Comparison of ENCODE assay signal across 13 cellular contexts in genomic region chr19:49895566-49896297, GRCh38. TPM values are rescaled to one million over a fixed set of nuclear protein-coding genes. Genes with fewer than 3 reads are reported as not detected.
DNase-seq lines count a peak whose midpoint lies in the region; ATAC-seq and TF ChIP-seq lines count a peak whose summit lies in the region.
"Had no signal": no experiment of that assay in that cellular context is flagged by ENCODE, and none has a peak within 500 bp of the region (broad histone marks: within the 10 kb centered on the region; RNA-seq: fewer than 3 reads in every experiment).

No MANE protein-coding gene starts in this region.

- POLR2A ChIA-PET in A673 (lab: Charles Lee; ENCODE audit: low non-redundant PET): no interaction called here

- BruUV-seq in A673 (replicated peaks; lab: Mats Ljungman, UMichigan): no TSS peak

- H3K9me3 Mint-ChIP-seq in activated naive CD4-positive, alpha-beta T cell treated with anti-CD3 and anti-CD28 coated beads, Interleukin-2, amount 10 ng/mL, durations not matched to agents 7 days and 5 days: no peaks in the 10 kb centered on the region
- no peaks in the 10 kb centered on the region for H3K9me3 Mint-ChIP-seq in activated naive CD8-positive, alpha-beta T cell treated with anti-CD3 and anti-CD28 coated beads for 36 hours

- intact Hi-C loops in A673 (cut with micrococcal nuclease; ENCODE audit: unreplicated experiment): no loop called here

- no peaks in the 10 kb centered on the region for H3K36me3 Mint-ChIP-seq in activated naive CD4-positive, alpha-beta T cell treated with anti-CD3 and anti-CD28 coated beads, Interleukin-2, amount 10 ng/mL, durations not matched to agents 7 days and 5 days
- H3K36me3 Mint-ChIP-seq in activated naive CD8-positive, alpha-beta T cell treated with anti-CD3 and anti-CD28 coated beads for 36 hours: peaks cover 2% of the 10 kb centered on the region

- no peaks in the 10 kb centered on the region for H3K36me3 ChIP-seq in H7 (replicated peaks; ENCODE audit: control insufficient read depth, insufficient read depth, low read length)
- no peaks in the 10 kb centered on the region for H3K36me3 ChIP-seq in A673 (ENCODE audit: insufficient read depth, low read length, poor library complexity, severe bottlenecking)
- H3K36me3 ChIP-seq: WERI-Rb-1 had no signal

- no peaks in the 10 kb centered on the region for H3K4me1 ChIP-seq in A673 (ENCODE audit: insufficient read depth, low read length, poor library complexity, severe bottlenecking)

- H3K27me3 ChIP-seq in H7 (ENCODE audit: control insufficient read depth, insufficient read depth, low read length) (no peaks in the 10 kb centered on the region), A673 (replicated peaks; ENCODE audit: insufficient read depth, low read depth, low read length, poor library complexity) (no peaks in the 10 kb centered on the region)

- H3K4me3 ChIP-seq in H7 (ENCODE audit: insufficient read depth, low read depth, low read length) (no peak overlapping the region), A673 (ENCODE audit: low read depth, low read length, poor library complexity, severe bottlenecking) (no peak overlapping the region)

- no peak overlapping the region for H3K27ac ChIP-seq in A673 (ENCODE audit: low read depth, low read length, poor library complexity, severe bottlenecking)
- H3K27ac ChIP-seq: WERI-Rb-1 had no signal

- H3K27ac Mint-ChIP-seq in activated naive CD4-positive, alpha-beta T cell treated with anti-CD3 and anti-CD28 coated beads, Interleukin-2, amount 10 ng/mL, durations not matched to agents 7 days and 5 days: peak overlapping the region; percentile 68
- H3K27ac Mint-ChIP-seq in activated naive CD8-positive, alpha-beta T cell treated with anti-CD3 and anti-CD28 coated beads for 36 hours: peak overlapping the region; percentile 85

- CTCF ChIA-PET in activated naive CD4-positive, alpha-beta T cell treated with anti-CD3 and anti-CD28 coated beads, Interleukin-2, amount 10 ng/mL, durations not matched to agents 7 days and 5 days (lab: Charles Lee): interaction anchor here (1.0 to 1.1 kb wide), 2 partner anchors 14 to 27 kb away, joined by 3 read pairs; no protein-coding TSS in a partner anchor
- CTCF ChIA-PET in A673 (lab: Charles Lee): no interaction called here

- H3K4me3 Mint-ChIP-seq in activated naive CD4-positive, alpha-beta T cell treated with anti-CD3 and anti-CD28 coated beads, Interleukin-2, amount 10 ng/mL, durations not matched to agents 7 days and 5 days: no peak overlapping the region
- H3K4me3 Mint-ChIP-seq in activated naive CD8-positive, alpha-beta T cell treated with anti-CD3 and anti-CD28 coated beads for 36 hours: no peak overlapping the region

- TF ChIP-seq CTCF in A673 (conservative IDR thresholded peaks at IDR 0.05; ENCODE audit: low read depth, low read length): no peak

- H3K4me1 Mint-ChIP-seq in activated naive CD4-positive, alpha-beta T cell treated with anti-CD3 and anti-CD28 coated beads, Interleukin-2, amount 10 ng/mL, durations not matched to agents 7 days and 5 days: peaks cover 35% of the 10 kb centered on the region
- peaks cover 31% of the 10 kb centered on the region for H3K4me1 Mint-ChIP-seq in activated naive CD8-positive, alpha-beta T cell treated with anti-CD3 and anti-CD28 coated beads for 36 hours

- no peaks in the 10 kb centered on the region for H3K9me3 ChIP-seq in A673 (ENCODE audit: low read depth, low read length, poor library complexity, severe bottlenecking)

- DNase-seq in activated naive CD4-positive, alpha-beta T cell treated with anti-CD3 and anti-CD28 coated beads, Interleukin-2, amount 10 ng/mL, durations not matched to agents 7 days and 5 days: no peak
- DNase-seq in activated naive CD4-positive, alpha-beta T cell treated with anti-CD3 and anti-CD28 coated beads, Interleukin-2, amount 50 U/mL, for 16 hours: no peak
- DNase-seq in H7 (peak; percentile 52), A673 (ENCODE audit: low spot score) (no peak), midbrain (lab: John Stamatoyannopoulos, UW) (no peak)
- DNase-seq in activated naive CD8-positive, alpha-beta T cell treated with anti-CD3 and anti-CD28 coated beads for 36 hours: no peak
- DNase-seq in stimulated activated CD8-positive, alpha-beta memory T cell treated with anti-CD3 and anti-CD28 coated beads, Interleukin-4, amount 100 ng/mL, for 48 hours: peak; percentile 77
- DNase-seq: EL, NCI-H2029, NCI-H748 treated with DMSO at 0.1 percent for 48 hours, WERI-Rb-1 had no signal

- peaks cover 33% of the 10 kb centered on the region for H3K27me3 Mint-ChIP-seq in activated naive CD4-positive, alpha-beta T cell treated with anti-CD3 and anti-CD28 coated beads, Interleukin-2, amount 10 ng/mL, durations not matched to agents 7 days and 5 days
- H3K27me3 Mint-ChIP-seq in activated naive CD8-positive, alpha-beta T cell treated with anti-CD3 and anti-CD28 coated beads for 36 hours: no peaks in the 10 kb centered on the region

- ATAC-seq in HG02970 (IDR thresholded peaks at IDR 0.05; ENCODE audit: low FRiP score, unreplicated experiment): no peak

RNA-seq across cellular contexts. Expression of gene IL4I1, which starts 1.0 kb away (rescaled TPM):
- 0.59 and 0.73 TPM in 2 replicates for total RNA-seq in H7 (2014; rRNA removed; shearing (Covaris generic))
- total RNA-seq in activated naive CD8-positive, alpha-beta T cell treated with anti-CD3 and anti-CD28 coated beads for 36 hours: 1 to 10 TPM; 2.3 to 2.9 TPM
- total RNA-seq in A673 (2021): 1.3 TPM in 2 replicates
- total RNA-seq: osteocyte had no signal

RNA-seq across cellular contexts. Expression of gene TBC1D17, which starts 18.2 kb away (rescaled TPM):
- 10.2 and 12.6 TPM in 2 replicates for total RNA-seq in H7 (2014; rRNA removed; shearing (Covaris generic))
- 10 to 100 TPM; 22.6 to 24.0 TPM for total RNA-seq in activated naive CD8-positive, alpha-beta T cell treated with anti-CD3 and anti-CD28 coated beads for 36 hours
- total RNA-seq in A673 (2021): 35.1 and 40.0 TPM in 2 replicates

RNA-seq across cellular contexts. Expression of gene AKT1S1, which starts 18.6 kb away (rescaled TPM):
- total RNA-seq in H7 (2014; rRNA removed; shearing (Covaris generic)): 7.2 and 12.9 TPM in 2 replicates
- total RNA-seq in activated naive CD8-positive, alpha-beta T cell treated with anti-CD3 and anti-CD28 coated beads for 36 hours: 10 to 100 TPM; 21.0 to 22.7 TPM
- 80.3 and 81.5 TPM in 2 replicates for total RNA-seq in A673 (2021)

RNA-seq across cellular contexts. Expression of gene PNKP, which starts 28.4 kb away (rescaled TPM):
- total RNA-seq in H7 (2014; rRNA removed; shearing (Covaris generic)): 76.2 and 94.7 TPM in 2 replicates
- 100 to 1,000 TPM in 1 of 2 experiments, 10 to 100 TPM in 1; 78.9 to 143 TPM for total RNA-seq in activated naive CD8-positive, alpha-beta T cell treated with anti-CD3 and anti-CD28 coated beads for 36 hours
- total RNA-seq in A673 (2021): 122 and 130 TPM in 2 replicates

RNA-seq across cellular contexts. Expression of gene ATF5, which starts 33.3 kb away (rescaled TPM):
- total RNA-seq in H7 (2014; rRNA removed; shearing (Covaris generic)): 10.7 and 15.0 TPM in 2 replicates
- 10 to 100 TPM; 23.4 to 25.4 TPM for total RNA-seq in activated naive CD8-positive, alpha-beta T cell treated with anti-CD3 and anti-CD28 coated beads for 36 hours
- 302 and 322 TPM in 2 replicates for total RNA-seq in A673 (2021)

Comparison
In these comparisons a context has a peak if more than half of its experiments do, and no peak if none do; other contexts are left out.
1. DNase-seq: peak in H7 (single experiment) and stimulated activated CD8-positive, alpha-beta memory T cell treated with anti-CD3 and anti-CD28 coated beads, Interleukin-4, amount 100 ng/mL, for 48 hours (single experiment); none in activated naive CD4-positive, alpha-beta T cell treated with anti-CD3 and anti-CD28 coated beads, Interleukin-2, amount 10 ng/mL, durations not matched to agents 7 days and 5 days (single experiment), activated naive CD4-positive, alpha-beta T cell treated with anti-CD3 and anti-CD28 coated beads, Interleukin-2, amount 50 U/mL, for 16 hours (single experiment), activated naive CD8-positive, alpha-beta T cell treated with anti-CD3 and anti-CD28 coated beads for 36 hours (single experiment), A673 (single experiment) and midbrain (single experiment).